In genomic region chr2:204795156-204795555, GRCh38 we compare ENCODE assay signal across 21 cellular contexts.
DNase-seq lines count a peak whose midpoint lies in the region; ATAC-seq and TF ChIP-seq lines count a peak whose summit lies in the region.
"Had no signal": no experiment of that assay in that cellular context is flagged by ENCODE, and none has a peak within 500 bp of the region (broad histone marks: within the 10 kb centered on the region; RNA-seq: fewer than 3 reads in every experiment).

No MANE protein-coding gene starts in this region.

- no peaks in the 10 kb centered on the region for H3K36me3 ChIP-seq in IMR-90 (ENCODE audit: control insufficient read depth, insufficient read depth, low read length)
- no peaks in the 10 kb centered on the region for H3K36me3 ChIP-seq in upper lobe of left lung
- H3K36me3 ChIP-seq: lower lobe of right lung, prostate gland had no signal

- POLR2A ChIA-PET in IMR-90 (lab: Charles Lee; ENCODE audit: unreplicated experiment): no interaction called here
- POLR2A ChIA-PET in activated CD4-positive, alpha-beta memory T cell treated with anti-CD3 and anti-CD28 coated beads, Interleukin-2, amount 10 ng/mL, durations not matched to agents 7 days and 5 days (lab: Charles Lee): no interaction called here

- CTCF ChIA-PET in IMR-90 (lab: Yijun Ruan, JAX): no interaction called here
- CTCF ChIA-PET in activated CD4-positive, alpha-beta memory T cell treated with anti-CD3 and anti-CD28 coated beads, Interleukin-2, amount 10 ng/mL, durations not matched to agents 7 days and 5 days (lab: Charles Lee): no interaction called here

- dilution Hi-C loops in IMR-90 (cut with HindIII; ENCODE audit: low sequenced_read_pairs, unreplicated experiment): no loop called here

- peak overlapping the region; percentile 5; the same call in 1 of the 2 replicates for H3K4ac ChIP-seq in IMR-90 (ENCODE audit: low read depth, low read length)

- H3K56ac ChIP-seq in IMR-90 (ENCODE audit: extremely low read depth, insufficient read depth, low read length): no peak overlapping the region

- H2BK5ac ChIP-seq in IMR-90 (ENCODE audit: low read depth, low read length, poor library complexity, severe bottlenecking): peak overlapping the region; percentile 21

- peaks cover 1% of the 10 kb centered on the region for H3K27me3 Mint-ChIP-seq in activated CD4-positive, alpha-beta memory T cell treated with anti-CD3 and anti-CD28 coated beads, Interleukin-2, amount 10 ng/mL, durations not matched to agents 7 days and 5 days
- H3K27me3 Mint-ChIP-seq: activated naive CD8-positive, alpha-beta T cell treated with anti-CD3 and anti-CD28 coated beads, Interleukin-2, amount 50 U/mL, for 24 hours; activated T-helper 17 cell treated with anti-CD3 and anti-CD28 coated beads, Interleukin-2, amount 50 U/mL, for 72 hours; naive thymus-derived CD8-positive, alpha-beta T cell; stimulated activated naive B cell treated with anti-CD40 and anti-IgM and Interleukin-4, amounts not matched to agents 10 μg/mL and 1 μg/mL and 100 μg/mL, for 72 hours had no signal

- no peaks in the 10 kb centered on the region for H3K27me3 ChIP-seq in IMR-90 (ENCODE audit: control insufficient read depth, insufficient read depth, low read length)
- H3K27me3 ChIP-seq in upper lobe of left lung: no peaks in the 10 kb centered on the region

- H3K4me2 ChIP-seq in IMR-90 (ENCODE audit: low read depth, low read length): peak overlapping the region; percentile 83

- TF ChIP-seq RAD21 in IMR-90 (IDR thresholded peaks at IDR 0.05; ENCODE audit: low read length): no peak

- no peak overlapping the region for H2AK5ac ChIP-seq in IMR-90 (ENCODE audit: low read depth, low read length)

- no peak overlapping the region for H3K23ac ChIP-seq in IMR-90 (ENCODE audit: low read depth, low read length)

- DNase-seq in AG08395 (ENCODE audit: low spot score) (peak; percentile 29), IMR-90 (peak; percentile 68), dermis blood vessel endothelial cell (peak; percentile 80), lung microvascular endothelial cell (ENCODE audit: low read depth in 2 of 2) (peak; percentile 51 to 86), amniotic stem cell (lab: John Stamatoyannopoulos, UW) (no peak), upper lobe of left lung (no peak)
- no peak for DNase-seq in stimulated activated CD4-positive, alpha-beta T cell treated with anti-CD3 and anti-CD28 coated beads, Interleukin-1b, Interleukin-23, amount 100 ng/mL, for 48 hours
- DNase-seq in activated CD4-positive, alpha-beta memory T cell treated with anti-CD3 and anti-CD28 coated beads, Interleukin-2, amount 10 ng/mL, durations not matched to agents 7 days and 5 days: no peak
- DNase-seq: ACHN; activated naive CD8-positive, alpha-beta T cell treated with anti-CD3 and anti-CD28 coated beads, Interleukin-2, amount 50 U/mL, for 24 hours; CD8-positive, alpha-beta T cell; DMS79 treated with DMSO at 0.1 percent for 48 hours; lower lobe of right lung; naive thymus-derived CD8-positive, alpha-beta T cell; NCI-H2081 treated with DMSO at 0.1 percent for 48 hours; NCI-H69; stimulated activated naive B cell treated with anti-CD40 and anti-IgM and Interleukin-4, amounts not matched to agents 10 μg/mL and 1 μg/mL and 100 μg/mL, for 72 hours; trophoblast cell had no signal

- H4K91ac ChIP-seq in IMR-90 (ENCODE audit: insufficient read depth, low read depth, low read length): peak overlapping the region; percentile 65; the same call in 1 of the 2 replicates

- peak overlapping the region; percentile 8; the same call in 1 of the 2 replicates for H2BK120ac ChIP-seq in IMR-90 (ENCODE audit: low read depth, low read length)

- no peak overlapping the region; the same call in 1 of the 2 replicates for H2BK20ac ChIP-seq in IMR-90 (ENCODE audit: low read depth, low read length)

- H3K27ac ChIP-seq in IMR-90 (ENCODE audit: insufficient read depth, low read length) (peak overlapping the region; percentile 5; the same call in 1 of the 2 replicates), upper lobe of left lung (peak overlapping the region in 1 of 4 donors; percentile 10)
- H3K27ac ChIP-seq: lower lobe of right lung, prostate gland had no signal

- peaks cover 2% of the 10 kb centered on the region for H3K36me3 Mint-ChIP-seq in activated CD4-positive, alpha-beta memory T cell treated with anti-CD3 and anti-CD28 coated beads, Interleukin-2, amount 10 ng/mL, durations not matched to agents 7 days and 5 days (ENCODE audit: low read depth)
- H3K36me3 Mint-ChIP-seq: CD8-positive, alpha-beta T cell; naive thymus-derived CD8-positive, alpha-beta T cell; stimulated activated naive B cell treated with anti-CD40 and anti-IgM and Interleukin-4, amounts not matched to agents 10 μg/mL and 1 μg/mL and 100 μg/mL, for 72 hours had no signal

- peaks cover 5% of the 10 kb centered on the region for H3K9me1 ChIP-seq in IMR-90 (ENCODE audit: insufficient read depth, low read length)

- TF ChIP-seq POLR2A in IMR-90 (IDR thresholded peaks at IDR 0.05; ENCODE audit: low read depth, low read length) (no peak), upper lobe of left lung (IDR thresholded peaks at IDR 0.05) (no peak)

- no peak overlapping the region for H2AFZ ChIP-seq in IMR-90 (replicated peaks; ENCODE audit: low read length, poor library complexity)

- H3K9me3 Mint-ChIP-seq in activated CD4-positive, alpha-beta memory T cell treated with anti-CD3 and anti-CD28 coated beads, Interleukin-2, amount 10 ng/mL, durations not matched to agents 7 days and 5 days: peaks cover 2% of the 10 kb centered on the region
- H3K9me3 Mint-ChIP-seq: activated naive CD8-positive, alpha-beta T cell treated with anti-CD3 and anti-CD28 coated beads, Interleukin-2, amount 50 U/mL, for 24 hours had no signal

- no peak overlapping the region for H3K27ac Mint-ChIP-seq in activated CD4-positive, alpha-beta memory T cell treated with anti-CD3 and anti-CD28 coated beads, Interleukin-2, amount 10 ng/mL, durations not matched to agents 7 days and 5 days
- H3K27ac Mint-ChIP-seq: activated naive CD8-positive, alpha-beta T cell treated with anti-CD3 and anti-CD28 coated beads, Interleukin-2, amount 50 U/mL, for 24 hours; activated T-helper 17 cell treated with anti-CD3 and anti-CD28 coated beads, Interleukin-2, amount 50 U/mL, for 72 hours; CD8-positive, alpha-beta T cell; naive thymus-derived CD8-positive, alpha-beta T cell; stimulated activated naive B cell treated with anti-CD40 and anti-IgM and Interleukin-4, amounts not matched to agents 10 μg/mL and 1 μg/mL and 100 μg/mL, for 72 hours had no signal

- no peak overlapping the region for H3K4me3 Mint-ChIP-seq in activated CD4-positive, alpha-beta memory T cell treated with anti-CD3 and anti-CD28 coated beads, Interleukin-2, amount 10 ng/mL, durations not matched to agents 7 days and 5 days
- H3K4me3 Mint-ChIP-seq: activated naive CD8-positive, alpha-beta T cell treated with anti-CD3 and anti-CD28 coated beads, Interleukin-2, amount 50 U/mL, for 24 hours; activated T-helper 17 cell treated with anti-CD3 and anti-CD28 coated beads, Interleukin-2, amount 50 U/mL, for 72 hours; CD8-positive, alpha-beta T cell; naive thymus-derived CD8-positive, alpha-beta T cell; stimulated activated naive B cell treated with anti-CD40 and anti-IgM and Interleukin-4, amounts not matched to agents 10 μg/mL and 1 μg/mL and 100 μg/mL, for 72 hours had no signal

- no peak for TF ChIP-seq CTCF in IMR-90 (conservative IDR thresholded peaks at IDR 0.05; ENCODE audit: low read depth, low read length)
- TF ChIP-seq CTCF in upper lobe of left lung (IDR thresholded peaks at IDR 0.05): no peak

- intact Hi-C loops in IMR-90 (cut with micrococcal nuclease): no loop called here

- H3K9ac ChIP-seq in IMR-90 (ENCODE audit: low read depth, low read length): no peak overlapping the region

- H3K18ac ChIP-seq in IMR-90 (ENCODE audit: low read depth, low read length): peak overlapping the region; percentile 72; the same call in 1 of the 2 replicates

- no peak overlapping the region for H2AK9ac ChIP-seq in IMR-90 (replicated peaks; ENCODE audit: low read depth, low read length, poor library complexity)

- in situ Hi-C loops in IMR-90 (cut with MboI; ENCODE audit: low sequenced_read_pairs): no loop called here

- H2BK15ac ChIP-seq in IMR-90 (ENCODE audit: low read depth, low read length): peak overlapping the region; percentile 25; the same call in 1 of the 3 replicates

- H3K14ac ChIP-seq in IMR-90 (replicated peaks; ENCODE audit: low read depth, low read length): peak overlapping the region; percentile 23; the same call in 1 of the 2 replicates

- H4K20me1 ChIP-seq in IMR-90 (ENCODE audit: insufficient read depth, low read length): no peaks in the 10 kb centered on the region

- BruUV-seq in IMR-90 (replicated peaks; lab: Mats Ljungman, UMichigan): no TSS peak

- TF ChIP-seq EP300 in upper lobe of left lung (IDR thresholded peaks at IDR 0.05): no peak

- H3K4me3 ChIP-seq in IMR-90 (ENCODE audit: insufficient read depth, low read depth, low read length) (no peak overlapping the region; the same call in 1 of the 2 replicates), upper lobe of left lung (no peak overlapping the region)
- H3K4me3 ChIP-seq: lower lobe of right lung, prostate gland had no signal

- H3K9me3 ChIP-seq in IMR-90 (ENCODE audit: control insufficient read depth, insufficient read depth, low read length): no peaks in the 10 kb centered on the region
- no peaks in the 10 kb centered on the region for H3K9me3 ChIP-seq in upper lobe of left lung
- H3K9me3 ChIP-seq: lower lobe of right lung, prostate gland had no signal

- ATAC-seq in IMR-90 (ENCODE audit: low read depth): peak; percentile 76
- ATAC-seq in upper lobe of left lung (ENCODE audit: low FRiP score in 2 of 2): no peak
- ATAC-seq: activated CD4-positive, CD25-positive, alpha-beta regulatory T cell treated with anti-CD3 and anti-CD28 coated beads, Interleukin-2, amount 50 U/mL, for 24 hours; activated naive CD8-positive, alpha-beta T cell treated with anti-CD3 and anti-CD28 coated beads, Interleukin-2, amount 50 U/mL, for 24 hours; activated T-helper 17 cell treated with anti-CD3 and anti-CD28 coated beads, Interleukin-2, amount 50 U/mL, for 72 hours; CD8-positive, alpha-beta T cell; lower lobe of right lung; naive thymus-derived CD8-positive, alpha-beta T cell; stimulated activated naive B cell treated with anti-CD40 and anti-IgM and Interleukin-4, amounts not matched to agents 10 μg/mL and 1 μg/mL and 100 μg/mL, for 72 hours had no signal

- peaks cover 10% of the 10 kb centered on the region; the same call in 1 of the 2 replicates for H3K4me1 ChIP-seq in IMR-90 (ENCODE audit: control insufficient read depth, insufficient read depth, low read length)
- peaks cover 0 to 3% (median 0%) of the 10 kb centered on the region in 4 donors for H3K4me1 ChIP-seq in upper lobe of left lung
- H3K4me1 ChIP-seq: lower lobe of right lung, prostate gland had no signal

- H4K8ac ChIP-seq in IMR-90 (ENCODE audit: low read depth in 2 of 2, low read length in 2 of 2): peak overlapping the region in 1 of 2 experiments; percentile 66; a peak in 2 of 4 replicates

- peaks cover 8% of the 10 kb centered on the region for H3K4me1 Mint-ChIP-seq in activated CD4-positive, alpha-beta memory T cell treated with anti-CD3 and anti-CD28 coated beads, Interleukin-2, amount 10 ng/mL, durations not matched to agents 7 days and 5 days
- H3K4me1 Mint-ChIP-seq: activated naive CD8-positive, alpha-beta T cell treated with anti-CD3 and anti-CD28 coated beads, Interleukin-2, amount 50 U/mL, for 24 hours; activated T-helper 17 cell treated with anti-CD3 and anti-CD28 coated beads, Interleukin-2, amount 50 U/mL, for 72 hours; naive thymus-derived CD8-positive, alpha-beta T cell; stimulated activated naive B cell treated with anti-CD40 and anti-IgM and Interleukin-4, amounts not matched to agents 10 μg/mL and 1 μg/mL and 100 μg/mL, for 72 hours had no signal

- WGBS in IMR-90 (ENCODE audit: extremely low coverage in 2 of 2, insufficient read length in 1 of 2), 2 experiments: no CpG with 5 or more reads among the region's 1 CpG
- WGBS in upper lobe of left lung, 2 donors: 53 to 58% methylated on average over 1 of the region's 1 CpG

- H3K79me1 ChIP-seq in IMR-90 (ENCODE audit: low read depth in 1 of 2, low read length in 2 of 2): peaks cover 14 to 15% of the 10 kb centered on the region in 2 experiments

- H4K5ac ChIP-seq in IMR-90 (ENCODE audit: low read depth, low read length): peak overlapping the region; percentile 92

Comparison
In these comparisons a context has a peak if more than half of its experiments do, and no peak if none do; other contexts are left out.
1. DNase-seq: peak in AG08395 (single experiment), IMR-90 (single experiment), dermis blood vessel endothelial cell (single experiment) and lung microvascular endothelial cell (2 of 2); none in stimulated activated CD4-positive, alpha-beta T cell treated with anti-CD3 and anti-CD28 coated beads, Interleukin-1b, Interleukin-23, amount 100 ng/mL, for 48 hours (single experiment), amniotic stem cell (single experiment), upper lobe of left lung (0 of 2) and activated CD4-positive, alpha-beta memory T cell treated with anti-CD3 and anti-CD28 coated beads, Interleukin-2, amount 10 ng/mL, durations not matched to agents 7 days and 5 days (single experiment).